Comparison of ENCODE assay signal across 19 cellular contexts in genomic region chr7:29426587-29426986, GRCh38.
A peak's percentile ranks its signal among the peaks of the same experiment; 100 is the strongest.
DNase-seq lines count a peak whose midpoint lies in the region; ATAC-seq, FAIRE-seq and TF ChIP-seq lines count a peak whose summit lies in the region.
"Had no signal": no experiment of that assay in that cellular context is flagged by ENCODE, and none has a peak within 500 bp of the region (broad histone marks: within the 10 kb centered on the region; RNA-seq: fewer than 3 reads in every experiment).

No MANE protein-coding gene starts in this region.

- H3K4me1 ChIP-seq in liver (ENCODE audit: control insufficient read depth in 4 of 4, insufficient read depth in 4 of 4, low read length in 3 of 4) (no peaks in the 10 kb centered on the region), HepG2 (ENCODE audit: insufficient read depth, low read length) (0 out of 2 replicates have a peak, but pooled peaks cover 6% of the 10 kb centered on the region), trophoblast cell (ENCODE audit: control insufficient read depth in 1 of 2, insufficient read depth in 2 of 2, low read length in 2 of 2) (peaks cover 2 to 5% of the 10 kb centered on the region in 2 experiments)
- H3K4me1 ChIP-seq: HAP-1 had no signal

- H3K4me3 ChIP-seq in liver (ENCODE audit: low read depth in 1 of 3, low read length in 3 of 3) (no peak overlapping the region), HepG2 (replicated peaks in 1 of 3; ENCODE audit: insufficient read depth in 1 of 3, low read depth in 2 of 3, low read length in 3 of 3) (no peak overlapping the region), trophoblast cell (ENCODE audit: low read depth, low read length) (peak overlapping the region; percentile 1)
- H3K4me3 ChIP-seq: HAP-1 had no signal

- no peak overlapping the region for H3K18ac ChIP-seq in trophoblast cell (ENCODE audit: low read length)

- H3K4ac ChIP-seq in trophoblast cell (ENCODE audit: low read depth, low read length): no peak overlapping the region

- no peak overlapping the region for H4K91ac ChIP-seq in trophoblast cell (ENCODE audit: low read depth, low read length)

- H3K27ac Mint-ChIP-seq in HFFc6: no peak overlapping the region
- H3K27ac Mint-ChIP-seq: CD4-positive, alpha-beta memory T cell had no signal

- intact Hi-C loops in Right ventricle myocardium inferior (cut with DNase I) (no loop called here), left cardiac atrium (cut with DNase I) (no loop called here), HepG2 (cut with micrococcal nuclease; ENCODE audit: unreplicated experiment) (loop anchor here (5.0 kb wide), 1 partner anchor 161 kb away; no protein-coding TSS in a partner anchor)

- no peak for TF ChIP-seq EP300 in HepG2 (IDR thresholded peaks at IDR 0.05; ENCODE audit: low read depth in 2 of 2, low read length in 2 of 2)
- no peak for TF ChIP-seq EP300 in HepG2 (CRISPR knock-in tag; IDR thresholded peaks at IDR 0.05; ENCODE audit: borderline replicate concordance)

- H3K79me1 ChIP-seq in trophoblast cell (ENCODE audit: low read length): no peaks in the 10 kb centered on the region

- H3K27me3 ChIP-seq in liver (ENCODE audit: control insufficient read depth in 4 of 4, insufficient read depth in 4 of 4, low read length in 3 of 4): no peaks in the 10 kb centered on the region
- H3K27me3 ChIP-seq in HepG2 (ENCODE audit: control insufficient read depth in 1 of 2, insufficient read depth in 2 of 2, low read length in 2 of 2): no peaks in the 10 kb centered on the region
- no peaks in the 10 kb centered on the region for H3K27me3 ChIP-seq in trophoblast cell (ENCODE audit: insufficient read depth, low read length)

- no peak overlapping the region for H3K23ac ChIP-seq in trophoblast cell (ENCODE audit: low read length)

- H3K14ac ChIP-seq in trophoblast cell (ENCODE audit: low read length): no peak overlapping the region

- H4K12ac ChIP-seq in trophoblast cell (ENCODE audit: low read depth, low read length): no peak overlapping the region

- TF ChIP-seq CTCF in liver (IDR thresholded peaks at IDR 0.05; ENCODE audit: low read depth, low read length, missing input control): no peak
- no peak for TF ChIP-seq CTCF in HepG2 (CRISPR knock-in tag; IDR thresholded peaks at IDR 0.05)
- TF ChIP-seq CTCF in HFFc6 (IDR thresholded peaks at IDR 0.05): no peak

- TF ChIP-seq POLR2A in HepG2 (IDR thresholded peaks at IDR 0.05; ENCODE audit: insufficient read depth in 1 of 2, low read depth in 2 of 2, low read length in 2 of 2): no peak

- H2AFZ ChIP-seq in HepG2 (ENCODE audit: low read length): no peak overlapping the region
- no peak overlapping the region for H2AFZ ChIP-seq in trophoblast cell (ENCODE audit: insufficient read depth, low read length, poor library complexity)

- no peak overlapping the region for H3K4me2 ChIP-seq in HepG2 (ENCODE audit: low read depth, low read length)
- H3K4me2 ChIP-seq in trophoblast cell (ENCODE audit: low read length): no peak overlapping the region

- POLR2A ChIA-PET in HepG2 (lab: Yijun Ruan, JAX): no interaction called here

- no peak overlapping the region for H2AK5ac ChIP-seq in trophoblast cell (ENCODE audit: low read length)

- H3K36me3 Mint-ChIP-seq in HFFc6 (ENCODE audit: low read depth): no peaks in the 10 kb centered on the region
- H3K36me3 Mint-ChIP-seq: CD4-positive, alpha-beta memory T cell had no signal

- H3K36me3 ChIP-seq in liver (ENCODE audit: control insufficient read depth in 4 of 4, insufficient read depth in 3 of 4, low read depth in 1 of 4, low read length in 3 of 4) (no peaks in the 10 kb centered on the region), HepG2 (replicated peaks in 1 of 2; ENCODE audit: control insufficient read depth in 1 of 2, insufficient read depth in 2 of 2, low read length in 2 of 2) (peaks cover 0 to 12% of the 10 kb centered on the region in 2 experiments; a peak in 3 of 5 replicates), trophoblast cell (ENCODE audit: control insufficient read depth in 1 of 2, insufficient read depth in 2 of 2, low read length in 2 of 2) (peaks cover 0 to 9% of the 10 kb centered on the region in 2 experiments)
- H3K36me3 ChIP-seq: HAP-1 had no signal

- H3K9me3 ChIP-seq in liver (ENCODE audit: control insufficient read depth in 4 of 4, low read length in 3 of 4): no peaks in the 10 kb centered on the region
- no peaks in the 10 kb centered on the region for H3K9me3 ChIP-seq in HepG2 (ENCODE audit: low read length)
- no peaks in the 10 kb centered on the region for H3K9me3 ChIP-seq in trophoblast cell (ENCODE audit: insufficient read depth, low read depth, low read length)
- H3K9me3 ChIP-seq: HAP-1 had no signal

- no peak for FAIRE-seq in HepG2 (lab: Jason Lieb, UNC)
- FAIRE-seq: GM12891, GM18507, H54 had no signal

- no peak overlapping the region for H3K9ac ChIP-seq in liver (ENCODE audit: low read depth in 1 of 2, low read length in 2 of 2)
- H3K9ac ChIP-seq in HepG2 (ENCODE audit: insufficient read depth, low read depth, low read length): no peak overlapping the region
- no peak overlapping the region for H3K9ac ChIP-seq in trophoblast cell (ENCODE audit: low read length)

- in situ Hi-C loops in HepG2 (cut with HindIII; ENCODE audit: extremely low pct_ligation_motif_present, low pct_unique_long_range_greater_than_20kb): no loop called here

- DNase-seq in Right ventricle myocardium inferior (ENCODE audit: missing footprints) (no peak), left cardiac atrium (no peak), HepG2 (ENCODE audit: low spot score) (no peak), trophoblast cell (no peak), HFFc6 (no peak), NCI-H187 (lab: John Stamatoyannopoulos, UW) (no peak)
- DNase-seq: C1 segment of cervical spinal cord; Calu3; CD4-positive, alpha-beta memory T cell; COR-L47; DMS53; DMS79 treated with DMSO at 0.1 percent for 48 hours; GF-D8; GOT3 had no signal

- no TSS peak for BruUV-seq in HepG2 (replicated peaks; lab: Mats Ljungman, UMichigan)

- H4K20me1 ChIP-seq in HepG2 (ENCODE audit: insufficient read depth, low read length): no peaks in the 10 kb centered on the region

- H3K27ac ChIP-seq in liver (ENCODE audit: low read depth in 1 of 2, low read length in 2 of 2) (no peak overlapping the region), HepG2 (ENCODE audit: extremely low read length, insufficient read depth, low read length) (no peak overlapping the region), trophoblast cell (ENCODE audit: low read depth, low read length) (no peak overlapping the region)

- CTCF ChIA-PET in HepG2 (lab: Yijun Ruan, JAX; ENCODE audit: low intra/inter-chr PET ratio, low total read pairs): no interaction called here

- H2BK120ac ChIP-seq in trophoblast cell (ENCODE audit: insufficient read depth, low read length, poor library complexity): no peak overlapping the region

- H4K8ac ChIP-seq in trophoblast cell (ENCODE audit: low read depth, low read length): no peak overlapping the region

- whole genome bisulfite sequencing in liver: 85% methylated on average over 5 of the region's 5 CpGs
- WGBS in HepG2 (ENCODE audit: low lambda C conversion rate): 96% methylated on average over 5 of the region's 5 CpGs
- WGBS in trophoblast cell (ENCODE audit: extremely low coverage, insufficient coverage, insufficient read length): no CpG with 5 or more reads among the region's 5 CpGs

- no peaks in the 10 kb centered on the region for H3K4me1 Mint-ChIP-seq in HFFc6 (ENCODE audit: low read depth)
- H3K4me1 Mint-ChIP-seq: CD4-positive, alpha-beta memory T cell had no signal

- H2BK5ac ChIP-seq in trophoblast cell (ENCODE audit: low read depth, low read length, poor library complexity): no peak overlapping the region

- H3K27me3 Mint-ChIP-seq in HFFc6 (ENCODE audit: insufficient read depth): peaks cover 11% of the 10 kb centered on the region
- H3K27me3 Mint-ChIP-seq: CD4-positive, alpha-beta memory T cell had no signal

- H2BK12ac ChIP-seq in trophoblast cell (ENCODE audit: low read length): no peak overlapping the region

- H3K79me2 ChIP-seq in HepG2 (ENCODE audit: insufficient read depth, low read length) (no peaks in the 10 kb centered on the region), trophoblast cell (ENCODE audit: control insufficient read depth, insufficient read depth, low read length, poor library complexity) (no peaks in the 10 kb centered on the region)

- TF ChIP-seq RAD21 in liver (IDR thresholded peaks at IDR 0.05) (no peak), HepG2 (CRISPR knock-in tag; IDR thresholded peaks at IDR 0.05) (no peak)

- no peak overlapping the region for H3K4me3 Mint-ChIP-seq in HFFc6
- H3K4me3 Mint-ChIP-seq: CD4-positive, alpha-beta memory T cell had no signal

- ATAC-seq in Right ventricle myocardium inferior (peak; percentile 16), left cardiac atrium (no peak), HepG2 (no peak)

- H3K9me3 Mint-ChIP-seq in HFFc6: no peaks in the 10 kb centered on the region
- H3K9me3 Mint-ChIP-seq: CD4-positive, alpha-beta memory T cell had no signal

TF ChIP-seq in liver, 16 proteins besides CTCF, POLR2A, EP300 and RAD21 (continues in another document):
- TF ChIP-seq TAF1 (conservative IDR thresholded peaks at IDR 0.05) (no peak), NR2F2 (IDR thresholded peaks at IDR 0.05) (peak; percentile 60), YY1 (IDR thresholded peaks at IDR 0.05) (no peak), HNF4A (conservative IDR thresholded peaks at IDR 0.05) (no peak)

TF ChIP-seq in HepG2, 621 proteins besides CTCF, POLR2A, EP300 and RAD21 (continues in another document):
- no peak for TF ChIP-seq AFF4 (CRISPR knock-in tag; IDR thresholded peaks at IDR 0.05)
